ENCODE assay signal across 8 cellular contexts in the genomic region with DNA sequence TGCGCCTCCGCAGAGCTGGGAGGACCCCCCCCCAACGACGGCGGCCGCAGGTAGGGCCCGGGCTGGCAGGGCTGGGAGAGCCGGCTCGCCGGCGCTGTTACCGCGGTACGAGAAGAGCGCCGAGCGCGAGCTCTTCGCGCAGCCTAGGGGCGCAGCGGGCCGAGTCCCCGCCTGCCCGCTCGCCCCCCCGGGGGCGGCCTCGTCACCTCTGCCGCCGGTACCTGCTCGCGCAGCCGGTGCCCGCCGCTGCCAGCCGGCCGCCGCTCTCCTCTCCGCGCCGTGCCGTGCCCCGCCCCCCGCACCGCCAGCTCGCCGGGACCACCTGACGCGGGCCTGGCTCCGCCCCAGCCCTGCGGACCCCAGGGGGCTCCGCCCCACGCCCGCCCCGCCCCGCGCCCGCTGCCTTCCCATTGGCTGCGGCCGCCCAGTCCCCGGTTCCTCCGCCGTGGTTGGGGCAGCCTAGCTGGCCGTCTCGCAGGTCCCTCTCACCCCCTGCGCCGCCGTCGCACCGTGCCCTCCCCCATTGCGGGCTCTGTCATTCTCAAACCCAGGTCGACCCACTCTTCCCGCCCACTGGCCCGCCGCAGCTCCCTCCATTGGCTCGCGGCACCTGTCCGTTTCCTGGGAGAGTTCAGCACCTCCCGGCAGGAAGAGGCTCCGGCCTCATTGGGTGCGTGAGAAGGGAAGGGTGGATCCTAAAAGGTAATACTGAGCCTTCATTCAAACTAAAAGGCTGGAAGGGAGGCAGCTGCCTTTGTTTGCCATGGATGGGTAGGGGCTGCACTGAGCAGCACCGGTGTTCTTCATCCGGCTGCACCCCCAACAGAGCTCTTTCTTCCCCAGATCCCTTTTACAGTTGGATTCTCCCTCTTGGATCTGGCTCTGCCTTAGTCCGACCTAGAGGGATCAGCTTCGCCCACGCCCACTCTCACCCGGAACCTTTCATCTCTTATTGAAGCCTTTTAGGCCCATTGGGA. TPM values are rescaled to one million over a fixed set of nuclear protein-coding genes. Genes with fewer than 3 reads are reported as not detected.
DNase-seq lines count a peak whose midpoint lies in the region; ATAC-seq and TF ChIP-seq lines count a peak whose summit lies in the region.

A gene (minus strand): TSS at position 276 of the 977 bp plus-strand sequence. CDS start 342 bp downstream, outside the sequence.

- H3K4me1 ChIP-seq in Caco-2 (peaks cover 27% of the 10 kb centered on the region), mucosa of stomach (ENCODE audit: control insufficient read depth, insufficient read depth, low read length) (no peaks in the 10 kb centered on the region)

- DNase-seq in Caco-2 (peak; percentile 99), HT1080 (ENCODE audit: low read depth) (peak; percentile 97), NOMO-1 (lab: John Stamatoyannopoulos, UW; ENCODE audit: unreplicated experiment in 2 of 2) (peak; percentile 67 to 89), epithelial cell of esophagus (ENCODE audit: low read depth) (peak; percentile 100)
- peak; percentile 90 for DNase-seq in activated CD8-positive, alpha-beta memory T cell treated with anti-CD3 and anti-CD28 coated beads, Interleukin-2, amount 50 U/mL, for 4 hours
- DNase-seq in stimulated activated CD8-positive, alpha-beta memory T cell treated with anti-CD3 and anti-CD28 coated beads, Interleukin-4, amount 100 ng/mL, for 48 hours, result peak; percentile 95

- H3K9ac ChIP-seq in mucosa of stomach (ENCODE audit: low read length), result peak within 1 kb of the TSS; percentile 72

- H3K36me3 Mint-ChIP-seq in Caco-2 (ENCODE audit: insufficient read depth, unreplicated experiment), result peaks cover 13% of the 10 kb centered on the region

- no peak for TF ChIP-seq CTCF in Caco-2 (IDR thresholded peaks at IDR 0.05; ENCODE audit: insufficient read depth in 1 of 2, low read depth in 1 of 2, low read length in 1 of 2, severe bottlenecking in 1 of 2, unreplicated experiment in 1 of 2)
- TF ChIP-seq CTCF in epithelial cell of esophagus (IDR thresholded peaks at IDR 0.05; ENCODE audit: insufficient read depth, low read depth, low read length, missing control alignments), result no peak

- H3K9me3 ChIP-seq in Caco-2, result no peaks in the 10 kb centered on the region
- no peaks in the 10 kb centered on the region for H3K9me3 ChIP-seq in mucosa of stomach (ENCODE audit: control insufficient read depth, low read length)

- H3K4me3 Mint-ChIP-seq in Caco-2 (ENCODE audit: unreplicated experiment), result no peak within 1 kb of the TSS

- intact Hi-C loops in Caco-2 (cut with micrococcal nuclease; ENCODE audit: unreplicated experiment), result loop anchor here (1.0 to 5.0 kb wide), 4 partner anchors 56 to 187 kb away; a partner anchor contains a TSS

- no peaks in the 10 kb centered on the region for H3K9me3 Mint-ChIP-seq in Caco-2 (ENCODE audit: unreplicated experiment)

- POLR2A ChIA-PET in Caco-2 (lab: Charles Lee), result interaction anchor here (0.6 to 1.1 kb wide), 5 partner anchors 12 to 1125 kb away, joined by 3 to 11 read pairs (median 8); no protein-coding TSS in a partner anchor

- H3K4me3 ChIP-seq in Caco-2 (ENCODE audit: low read depth, low read length), result peak within 1 kb of the TSS; percentile 96
- H3K4me3 ChIP-seq in epithelial cell of esophagus (ENCODE audit: low read length), result peak within 1 kb of the TSS; percentile 71
- peak within 1 kb of the TSS; percentile 57 for H3K4me3 ChIP-seq in mucosa of stomach (ENCODE audit: low read length)

- H3K36me3 ChIP-seq in Caco-2 (ENCODE audit: control insufficient read depth, insufficient read depth, low read length) (no peaks in the 10 kb centered on the region; the same call in 1 of the 2 replicates), mucosa of stomach (ENCODE audit: control insufficient read depth, insufficient read depth, low read length) (no peaks in the 10 kb centered on the region)

- BruUV-seq in Caco-2 (replicated peaks; lab: Mats Ljungman, UMichigan), result no TSS peak

- H3K27me3 Mint-ChIP-seq in Caco-2 (ENCODE audit: insufficient read depth, unreplicated experiment), result no peaks in the 10 kb centered on the region

- CTCF ChIA-PET in Caco-2 (lab: Charles Lee), result interaction anchor here (0.6 to 1.3 kb wide), 10 partner anchors 8 to 1002 kb away, joined by 3 to 9 read pairs (median 4); a partner anchor contains a TSS

- ATAC-seq in GM21367 (IDR thresholded peaks at IDR 0.05; ENCODE audit: unreplicated experiment), result peak; percentile 74

- no peaks in the 10 kb centered on the region for H3K27me3 ChIP-seq in Caco-2 (replicated peaks; ENCODE audit: control insufficient read depth, insufficient read depth, low read length)
- no peaks in the 10 kb centered on the region for H3K27me3 ChIP-seq in mucosa of stomach (ENCODE audit: control insufficient read depth, insufficient read depth, low read length)

- peak within 1 kb of the TSS; percentile 93 for H3K27ac Mint-ChIP-seq in Caco-2 (ENCODE audit: unreplicated experiment)

- H3K4me1 Mint-ChIP-seq in Caco-2 (ENCODE audit: low read depth, unreplicated experiment), result peaks cover 6% of the 10 kb centered on the region

RNA-seq across cellular contexts. Expression of the gene that starts here (rescaled TPM):
- 19.5 and 20.3 TPM in 2 replicates for total RNA-seq in Caco-2 (2022)
- 3.6 and 4.5 TPM in 2 replicates for total RNA-seq in HT1080 (2014; rRNA removed; shearing (Covaris generic))
- polyA plus RNA-seq in HT1080 (2015; cell fraction: cytosol; rRNA removed), result 4.0 and 4.4 TPM in 2 replicates
- 10.0 and 10.1 TPM in 2 replicates for polyA plus RNA-seq in HT1080 (2015; cell fraction: nucleus; rRNA removed)

Comparison
In these comparisons a context has a peak if more than half of its experiments do, and no peak if none do; other contexts are left out.
1. Peak in every context shown above with its lines: DNase-seq, ATAC-seq and H3K4me3 ChIP-seq.